Comparison of ENCODE assay signal across 8 cellular contexts in genomic region chr17:67994827-67995567, GRCh38. TPM values are rescaled to one million over a fixed set of nuclear protein-coding genes. Genes with fewer than 3 reads are reported as not detected.
DNase-seq lines count a peak whose midpoint lies in the region; TF ChIP-seq lines count a peak whose summit lies in the region.

No MANE protein-coding gene starts in this region.

- WGBS in esophagus squamous epithelium, 2 donors, result 16 to 17% methylated on average over 9 of the region's 9 CpGs

- in situ Hi-C loops in ACHN (cut with HindIII; ENCODE audit: low pct_ligation_motif_present, low pct_unique_long_range_greater_than_20kb, low sequenced_read_pairs), result no loop called here

- peak overlapping the region; percentile 30 to 98 (median 85) for H3K27ac ChIP-seq in esophagus squamous epithelium

- peak; percentile 78 for DNase-seq in ACHN
- peak; percentile 5 for DNase-seq in GOT3 (lab: John Stamatoyannopoulos, UW)
- DNase-seq in SW480 (ENCODE audit: low spot score), result peak; percentile 44
- DNase-seq in esophagus squamous epithelium (lab: John Stamatoyannopoulos, UW), result no peak
- DNase-seq in NCI-H2107 treated with DMSO at 0.1 percent for 48 hours (lab: John Stamatoyannopoulos, UW; ENCODE audit: unreplicated experiment), result no peak
- DNase-seq in COLO829 (ENCODE audit: low spot score), result no peak
- DNase-seq in NCI-H82 (lab: John Stamatoyannopoulos, UW), result no peak

- H3K27me3 ChIP-seq in esophagus squamous epithelium, result no peaks in the 10 kb centered on the region

- TF ChIP-seq CTCF in esophagus squamous epithelium (IDR thresholded peaks at IDR 0.05) (no peak), nephron (IDR thresholded peaks at IDR 0.05; ENCODE audit: unreplicated experiment in 3 of 3) (no peak)

- H3K4me1 ChIP-seq in esophagus squamous epithelium, result peaks cover 12 to 43% (median 21%) of the 10 kb centered on the region in 3 donors

- no peaks in the 10 kb centered on the region for H3K9me3 ChIP-seq in esophagus squamous epithelium

- H3K9me3 Mint-ChIP-seq in nephron, result no peaks in the 10 kb centered on the region

- H3K4me3 Mint-ChIP-seq in nephron, result peak overlapping the region; percentile 82 to 90 (median 86)

- no peaks in the 10 kb centered on the region for H3K36me3 Mint-ChIP-seq in nephron (ENCODE audit: low read depth)

- no peaks in the 10 kb centered on the region for H3K36me3 ChIP-seq in esophagus squamous epithelium

- H3K4me1 Mint-ChIP-seq in nephron, result peaks cover 36% of the 10 kb centered on the region

- intact Hi-C loops in esophagus squamous epithelium (cut with DNase I), result no loop called here

- H3K4me3 ChIP-seq in esophagus squamous epithelium, result peak overlapping the region; percentile 42 to 78 (median 71)

- H3K27me3 Mint-ChIP-seq in nephron (ENCODE audit: low read depth), result peaks cover 22% of the 10 kb centered on the region

- TF ChIP-seq POLR2A in esophagus squamous epithelium (IDR thresholded peaks at IDR 0.05), result no peak

- H3K27ac Mint-ChIP-seq in nephron, result peak overlapping the region; percentile 5 to 92 (median 88)

RNA-seq across cellular contexts. Expression of gene C17orf58, which starts 1.3 kb away (rescaled TPM):
- 10 to 100 TPM in 1 of 4 donors, 1 to 10 TPM in 3; 6.4 to 10.7 (median 7.2) TPM for total RNA-seq in esophagus squamous epithelium

RNA-seq across cellular contexts. Expression of gene KPNA2, which starts 40.5 kb away (rescaled TPM):
- 10 to 100 TPM; 35.5 to 97.8 (median 60.3) TPM for total RNA-seq in esophagus squamous epithelium

Comparison
In these comparisons a context has a peak if more than half of its experiments do, and no peak if none do; other contexts are left out.
1. DNase-seq: peak in ACHN (single experiment), GOT3 (single experiment) and SW480 (single experiment); none in esophagus squamous epithelium (single experiment), NCI-H2107 treated with DMSO at 0.1 percent for 48 hours (single experiment), COLO829 (single experiment) and NCI-H82 (single experiment).